In genomic region chr3:112481342-112481870, GRCh38 we compare ENCODE assay signal across 1 cellular context.
TF ChIP-seq lines count a peak whose summit lies in the region.

No MANE protein-coding gene starts in this region.

TF ChIP-seq in GM23338, 12 proteins besides CTCF, POLR2A, EP300 and RAD21:
- TF ChIP-seq ZNF462 (CRISPR knock-in tag; IDR thresholded peaks at IDR 0.05) (no peak), JUNB (IDR thresholded peaks at IDR 0.05; ENCODE audit: unreplicated experiment) (no peak), NANOG (IDR thresholded peaks at IDR 0.05; ENCODE audit: borderline replicate concordance) (no peak), ZNF331 (CRISPR knock-in tag; IDR thresholded peaks at IDR 0.05; ENCODE audit: low read depth) (no peak)
- TF ChIP-seq, protein P1, sequence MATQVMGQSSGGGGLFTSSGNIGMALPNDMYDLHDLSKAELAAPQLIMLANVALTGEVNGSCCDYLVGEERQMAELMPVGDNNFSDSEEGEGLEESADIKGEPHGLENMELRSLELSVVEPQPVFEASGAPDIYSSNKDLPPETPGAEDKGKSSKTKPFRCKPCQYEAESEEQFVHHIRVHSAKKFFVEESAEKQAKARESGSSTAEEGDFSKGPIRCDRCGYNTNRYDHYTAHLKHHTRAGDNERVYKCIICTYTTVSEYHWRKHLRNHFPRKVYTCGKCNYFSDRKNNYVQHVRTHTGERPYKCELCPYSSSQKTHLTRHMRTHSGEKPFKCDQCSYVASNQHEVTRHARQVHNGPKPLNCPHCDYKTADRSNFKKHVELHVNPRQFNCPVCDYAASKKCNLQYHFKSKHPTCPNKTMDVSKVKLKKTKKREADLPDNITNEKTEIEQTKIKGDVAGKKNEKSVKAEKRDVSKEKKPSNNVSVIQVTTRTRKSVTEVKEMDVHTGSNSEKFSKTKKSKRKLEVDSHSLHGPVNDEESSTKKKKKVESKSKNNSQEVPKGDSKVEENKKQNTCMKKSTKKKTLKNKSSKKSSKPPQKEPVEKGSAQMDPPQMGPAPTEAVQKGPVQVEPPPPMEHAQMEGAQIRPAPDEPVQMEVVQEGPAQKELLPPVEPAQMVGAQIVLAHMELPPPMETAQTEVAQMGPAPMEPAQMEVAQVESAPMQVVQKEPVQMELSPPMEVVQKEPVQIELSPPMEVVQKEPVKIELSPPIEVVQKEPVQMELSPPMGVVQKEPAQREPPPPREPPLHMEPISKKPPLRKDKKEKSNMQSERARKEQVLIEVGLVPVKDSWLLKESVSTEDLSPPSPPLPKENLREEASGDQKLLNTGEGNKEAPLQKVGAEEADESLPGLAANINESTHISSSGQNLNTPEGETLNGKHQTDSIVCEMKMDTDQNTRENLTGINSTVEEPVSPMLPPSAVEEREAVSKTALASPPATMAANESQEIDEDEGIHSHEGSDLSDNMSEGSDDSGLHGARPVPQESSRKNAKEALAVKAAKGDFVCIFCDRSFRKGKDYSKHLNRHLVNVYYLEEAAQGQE (IDR thresholded peaks at IDR 0.05; ENCODE audit: unreplicated experiment): no peak
